ENCODE assay signal across 1 cellular context in the genomic region with DNA sequence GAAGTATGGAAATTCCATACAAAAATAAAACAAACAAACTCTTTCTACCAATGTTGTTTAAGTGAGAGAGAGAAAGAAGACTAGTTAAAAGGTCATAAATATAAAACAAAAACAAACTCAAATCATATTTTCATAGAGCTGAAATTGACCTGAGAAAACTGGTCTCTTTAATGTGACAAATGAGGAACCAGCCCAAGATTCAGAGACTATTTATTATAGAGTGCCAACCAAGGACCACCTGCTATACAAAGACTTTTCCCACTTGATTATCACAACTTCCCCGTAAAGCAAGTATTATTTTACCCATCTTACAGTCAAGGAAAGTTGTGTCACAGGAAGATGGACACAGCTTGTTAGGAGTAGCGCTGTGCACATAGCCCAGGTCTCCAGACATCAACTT.
TF ChIP-seq lines count a peak whose summit lies in the region.

No MANE protein-coding gene starts in this region.

TF ChIP-seq in GM12878, 131 proteins besides CTCF, POLR2A, EP300 and RAD21 (continued from another document and continues in another):
- TF ChIP-seq HCFC1 (IDR thresholded peaks at IDR 0.05; ENCODE audit: low read length) (no peak), SMAD1 (IDR thresholded peaks at IDR 0.05; ENCODE audit: low read depth, partially characterized antibody) (peak; percentile 27), ZSCAN29 (IDR thresholded peaks at IDR 0.05) (no peak), MXI1 (IDR thresholded peaks at IDR 0.05; ENCODE audit: low read depth, low read length) (no peak), SUPT20H (IDR thresholded peaks at IDR 0.05; ENCODE audit: borderline replicate concordance, control insufficient read depth, low read depth, low read length) (no peak), SPI1 (IDR thresholded peaks at IDR 0.05; ENCODE audit: borderline replicate concordance, insufficient read depth, low read depth, low read length) (peak; percentile 30; the same call in 1 of the 2 replicates), ASH2L (IDR thresholded peaks at IDR 0.05; ENCODE audit: borderline replicate concordance, low read depth) (no peak), IKZF1 (conservative IDR thresholded peaks at IDR 0.05) (no peak), SMAD5 (IDR thresholded peaks at IDR 0.05; ENCODE audit: low read depth) (no peak), YY1 (IDR thresholded peaks at IDR 0.05; ENCODE audit: low read depth, low read length) (no peak), KDM1A (IDR thresholded peaks at IDR 0.05; ENCODE audit: borderline replicate concordance) (no peak), E2F4 (IDR thresholded peaks at IDR 0.05; ENCODE audit: low read depth, low read length) (no peak), POLR2AphosphoS2 (IDR thresholded peaks at IDR 0.05; ENCODE audit: low read depth, low read length) (no peak), LARP7 (IDR thresholded peaks at IDR 0.05) (no peak), MYC (IDR thresholded peaks at IDR 0.05; ENCODE audit: insufficient read depth, insufficient read length, insufficient replicate concordance, low read length, severe bottlenecking) (no peak), BMI1 (IDR thresholded peaks at IDR 0.05; ENCODE audit: borderline replicate concordance) (no peak), NKRF (conservative IDR thresholded peaks at IDR 0.05) (no peak), CBX3 (IDR thresholded peaks at IDR 0.05; ENCODE audit: borderline replicate concordance, low read depth) (no peak), KAT2A (conservative IDR thresholded peaks at IDR 0.05; ENCODE audit: control insufficient read depth, low read depth, low read length) (no peak), PAX8 (IDR thresholded peaks at IDR 0.05) (no peak), ZNF622 (IDR thresholded peaks at IDR 0.05) (no peak), MTA3 (IDR thresholded peaks at IDR 0.05; ENCODE audit: borderline replicate concordance, low read length) (0 out of 2 replicates have a peak, but pooled peaks have one; percentile 47), FOXK2 (IDR thresholded peaks at IDR 0.05) (no peak), TCF12 (IDR thresholded peaks at IDR 0.05; ENCODE audit: low read depth, low read length) (no peak), ZBTB4 (CRISPR knock-in tag; IDR thresholded peaks at IDR 0.05) (no peak), PML (IDR thresholded peaks at IDR 0.05; ENCODE audit: low read length) (no peak), ZNF274 (IDR thresholded peaks at IDR 0.05; ENCODE audit: insufficient read depth, insufficient read length) (no peak), ATF2 (IDR thresholded peaks at IDR 0.05; ENCODE audit: low read length) (no peak), MTA2 (IDR thresholded peaks at IDR 0.05; ENCODE audit: low read depth) (peak; percentile 37; the same call in 1 of the 2 replicates), BCL11A (IDR thresholded peaks at IDR 0.05; ENCODE audit: low read depth, low read length) (no peak), BACH1 (IDR thresholded peaks at IDR 0.05; ENCODE audit: borderline replicate concordance) (no peak; the same call in 1 of the 2 replicates), IRF5 (IDR thresholded peaks at IDR 0.05; ENCODE audit: borderline replicate concordance) (no peak), RCOR1 (conservative IDR thresholded peaks at IDR 0.05; ENCODE audit: low read depth, low read length) (no peak), PRDM15 (CRISPR knock-in tag; IDR thresholded peaks at IDR 0.05) (no peak), DPF2 (IDR thresholded peaks at IDR 0.05) (peak; percentile 10; the same call in 1 of the 2 replicates), CBFB (IDR thresholded peaks at IDR 0.05; ENCODE audit: low read depth) (no peak), MEF2A (IDR thresholded peaks at IDR 0.05; ENCODE audit: insufficient read depth, low read depth, low read length) (no peak)
- TF ChIP-seq, protein P1, sequence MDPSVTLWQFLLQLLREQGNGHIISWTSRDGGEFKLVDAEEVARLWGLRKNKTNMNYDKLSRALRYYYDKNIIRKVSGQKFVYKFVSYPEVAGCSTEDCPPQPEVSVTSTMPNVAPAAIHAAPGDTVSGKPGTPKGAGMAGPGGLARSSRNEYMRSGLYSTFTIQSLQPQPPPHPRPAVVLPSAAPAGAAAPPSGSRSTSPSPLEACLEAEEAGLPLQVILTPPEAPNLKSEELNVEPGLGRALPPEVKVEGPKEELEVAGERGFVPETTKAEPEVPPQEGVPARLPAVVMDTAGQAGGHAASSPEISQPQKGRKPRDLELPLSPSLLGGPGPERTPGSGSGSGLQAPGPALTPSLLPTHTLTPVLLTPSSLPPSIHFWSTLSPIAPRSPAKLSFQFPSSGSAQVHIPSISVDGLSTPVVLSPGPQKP (IDR thresholded peaks at IDR 0.05; ENCODE audit: low read depth, low read length) = no peak
- TF ChIP-seq, protein P2, sequence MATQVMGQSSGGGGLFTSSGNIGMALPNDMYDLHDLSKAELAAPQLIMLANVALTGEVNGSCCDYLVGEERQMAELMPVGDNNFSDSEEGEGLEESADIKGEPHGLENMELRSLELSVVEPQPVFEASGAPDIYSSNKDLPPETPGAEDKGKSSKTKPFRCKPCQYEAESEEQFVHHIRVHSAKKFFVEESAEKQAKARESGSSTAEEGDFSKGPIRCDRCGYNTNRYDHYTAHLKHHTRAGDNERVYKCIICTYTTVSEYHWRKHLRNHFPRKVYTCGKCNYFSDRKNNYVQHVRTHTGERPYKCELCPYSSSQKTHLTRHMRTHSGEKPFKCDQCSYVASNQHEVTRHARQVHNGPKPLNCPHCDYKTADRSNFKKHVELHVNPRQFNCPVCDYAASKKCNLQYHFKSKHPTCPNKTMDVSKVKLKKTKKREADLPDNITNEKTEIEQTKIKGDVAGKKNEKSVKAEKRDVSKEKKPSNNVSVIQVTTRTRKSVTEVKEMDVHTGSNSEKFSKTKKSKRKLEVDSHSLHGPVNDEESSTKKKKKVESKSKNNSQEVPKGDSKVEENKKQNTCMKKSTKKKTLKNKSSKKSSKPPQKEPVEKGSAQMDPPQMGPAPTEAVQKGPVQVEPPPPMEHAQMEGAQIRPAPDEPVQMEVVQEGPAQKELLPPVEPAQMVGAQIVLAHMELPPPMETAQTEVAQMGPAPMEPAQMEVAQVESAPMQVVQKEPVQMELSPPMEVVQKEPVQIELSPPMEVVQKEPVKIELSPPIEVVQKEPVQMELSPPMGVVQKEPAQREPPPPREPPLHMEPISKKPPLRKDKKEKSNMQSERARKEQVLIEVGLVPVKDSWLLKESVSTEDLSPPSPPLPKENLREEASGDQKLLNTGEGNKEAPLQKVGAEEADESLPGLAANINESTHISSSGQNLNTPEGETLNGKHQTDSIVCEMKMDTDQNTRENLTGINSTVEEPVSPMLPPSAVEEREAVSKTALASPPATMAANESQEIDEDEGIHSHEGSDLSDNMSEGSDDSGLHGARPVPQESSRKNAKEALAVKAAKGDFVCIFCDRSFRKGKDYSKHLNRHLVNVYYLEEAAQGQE (IDR thresholded peaks at IDR 0.05; ENCODE audit: low read depth, low read length) = no peak
- TF ChIP-seq, protein P3, sequence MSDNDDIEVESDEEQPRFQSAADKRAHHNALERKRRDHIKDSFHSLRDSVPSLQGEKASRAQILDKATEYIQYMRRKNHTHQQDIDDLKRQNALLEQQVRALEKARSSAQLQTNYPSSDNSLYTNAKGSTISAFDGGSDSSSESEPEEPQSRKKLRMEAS (IDR thresholded peaks at IDR 0.05; ENCODE audit: low read depth, low read length) = no peak
- TF ChIP-seq, protein P4, sequence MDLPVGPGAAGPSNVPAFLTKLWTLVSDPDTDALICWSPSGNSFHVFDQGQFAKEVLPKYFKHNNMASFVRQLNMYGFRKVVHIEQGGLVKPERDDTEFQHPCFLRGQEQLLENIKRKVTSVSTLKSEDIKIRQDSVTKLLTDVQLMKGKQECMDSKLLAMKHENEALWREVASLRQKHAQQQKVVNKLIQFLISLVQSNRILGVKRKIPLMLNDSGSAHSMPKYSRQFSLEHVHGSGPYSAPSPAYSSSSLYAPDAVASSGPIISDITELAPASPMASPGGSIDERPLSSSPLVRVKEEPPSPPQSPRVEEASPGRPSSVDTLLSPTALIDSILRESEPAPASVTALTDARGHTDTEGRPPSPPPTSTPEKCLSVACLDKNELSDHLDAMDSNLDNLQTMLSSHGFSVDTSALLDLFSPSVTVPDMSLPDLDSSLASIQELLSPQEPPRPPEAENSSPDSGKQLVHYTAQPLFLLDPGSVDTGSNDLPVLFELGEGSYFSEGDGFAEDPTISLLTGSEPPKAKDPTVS (IDR thresholded peaks at IDR 0.05; ENCODE audit: low read depth, low read length) = no peak
